12 cellular contexts compared by ENCODE assay signal in the genomic region with DNA sequence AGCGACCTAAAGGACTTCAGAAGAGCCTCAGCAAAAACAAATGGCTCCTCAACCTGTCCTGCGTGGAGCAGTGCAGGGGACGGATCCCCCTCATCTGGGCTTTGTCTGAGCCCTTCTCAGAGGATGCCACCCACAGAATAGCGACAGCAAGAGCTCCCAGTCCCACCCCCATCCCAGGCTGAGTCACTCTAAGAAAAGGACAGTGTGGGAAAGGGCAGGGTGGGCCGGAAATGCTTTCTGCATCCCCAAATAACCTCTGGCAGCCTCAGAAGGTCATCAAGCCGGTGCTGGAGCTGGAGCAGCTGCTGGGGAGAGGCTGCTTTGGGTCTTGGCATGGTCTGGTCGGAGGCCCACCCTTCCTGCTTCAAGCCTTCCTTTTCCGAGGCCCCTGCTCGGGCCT. TPM values are rescaled to one million over a fixed set of nuclear protein-coding genes. Genes with fewer than 3 reads are reported as not detected.
A peak's percentile ranks its signal among the peaks of the same experiment; 100 is the strongest.
DNase-seq lines count a peak whose midpoint lies in the region; ATAC-seq and TF ChIP-seq lines count a peak whose summit lies in the region.
"Had no signal": no experiment of that assay in that cellular context is flagged by ENCODE, and none has a peak within 500 bp of the region (broad histone marks: within the 10 kb centered on the region; RNA-seq: fewer than 3 reads in every experiment).

No MANE protein-coding gene starts in this region.

- peak overlapping the region; percentile 31 to 42 for H3K27ac ChIP-seq in liver (ENCODE audit: low read depth in 1 of 2, low read length in 2 of 2)

- DNase-seq in HT1080 (ENCODE audit: low read depth) (peak; percentile 75), dedifferentiated amniotic fluid mesenchymal stem cell (ENCODE audit: extremely low spot score) (peak; percentile 31), stromal cell of bone marrow (ENCODE audit: low read depth) (peak; percentile 49), COLO668 (lab: John Stamatoyannopoulos, UW; ENCODE audit: unreplicated experiment) (no peak)
- no peak for DNase-seq in activated effector memory CD4-positive, alpha-beta T cell treated with anti-CD3 and anti-CD28 coated beads, Interleukin-2, amount 50 U/mL, for 16 hours
- no peak for DNase-seq in stimulated activated naive CD4-positive, alpha-beta T cell (lab: John Stamatoyannopoulos, UW)
- DNase-seq: Calu3, endodermal cell, NCI-H1417 treated with DMSO at 0.1 percent for 48 hours had no signal

- H3K36me3 ChIP-seq in liver (ENCODE audit: control insufficient read depth in 4 of 4, insufficient read depth in 3 of 4, low read depth in 1 of 4, low read length in 3 of 4) = peaks cover 0 to 16% (median 5%) of the 10 kb centered on the region in 4 donors

- H3K9ac ChIP-seq in liver (ENCODE audit: low read depth in 1 of 2, low read length in 2 of 2) = no peak overlapping the region

- no peak for TF ChIP-seq CTCF in liver (IDR thresholded peaks at IDR 0.05; ENCODE audit: low read depth, low read length, missing input control)

- ATAC-seq in HG03135 (IDR thresholded peaks at IDR 0.05; ENCODE audit: unreplicated experiment) = no peak

- 80% methylated on average over 9 of the region's 9 CpGs for WGBS in liver

- TF ChIP-seq RAD21 in liver (IDR thresholded peaks at IDR 0.05) = peak in 1 of 2 donors; percentile 10

- no peak overlapping the region for H3K4me3 ChIP-seq in liver (ENCODE audit: low read depth in 1 of 3, low read length in 3 of 3)

- no peaks in the 10 kb centered on the region for H3K27me3 ChIP-seq in liver (ENCODE audit: control insufficient read depth in 4 of 4, insufficient read depth in 4 of 4, low read length in 3 of 4)

- peaks cover 13 to 28% (median 19%) of the 10 kb centered on the region in 4 donors for H3K4me1 ChIP-seq in liver (ENCODE audit: control insufficient read depth in 4 of 4, insufficient read depth in 4 of 4, low read length in 3 of 4)

- no peaks in the 10 kb centered on the region for H3K9me3 ChIP-seq in liver (ENCODE audit: control insufficient read depth in 4 of 4, low read length in 3 of 4)

TF ChIP-seq in liver, 16 proteins besides CTCF, POLR2A, EP300 and RAD21:
- TF ChIP-seq SP1 (IDR thresholded peaks at IDR 0.05) (peak; percentile 36), FOXA2 (IDR thresholded peaks at IDR 0.05) (no peak), RXRA (IDR thresholded peaks at IDR 0.05) (peak; percentile 70 to 73), NR2F2 (IDR thresholded peaks at IDR 0.05) (peak; percentile 83), JUND (IDR thresholded peaks at IDR 0.05) (peak; percentile 53 to 54)
- TF ChIP-seq, protein P1, sequence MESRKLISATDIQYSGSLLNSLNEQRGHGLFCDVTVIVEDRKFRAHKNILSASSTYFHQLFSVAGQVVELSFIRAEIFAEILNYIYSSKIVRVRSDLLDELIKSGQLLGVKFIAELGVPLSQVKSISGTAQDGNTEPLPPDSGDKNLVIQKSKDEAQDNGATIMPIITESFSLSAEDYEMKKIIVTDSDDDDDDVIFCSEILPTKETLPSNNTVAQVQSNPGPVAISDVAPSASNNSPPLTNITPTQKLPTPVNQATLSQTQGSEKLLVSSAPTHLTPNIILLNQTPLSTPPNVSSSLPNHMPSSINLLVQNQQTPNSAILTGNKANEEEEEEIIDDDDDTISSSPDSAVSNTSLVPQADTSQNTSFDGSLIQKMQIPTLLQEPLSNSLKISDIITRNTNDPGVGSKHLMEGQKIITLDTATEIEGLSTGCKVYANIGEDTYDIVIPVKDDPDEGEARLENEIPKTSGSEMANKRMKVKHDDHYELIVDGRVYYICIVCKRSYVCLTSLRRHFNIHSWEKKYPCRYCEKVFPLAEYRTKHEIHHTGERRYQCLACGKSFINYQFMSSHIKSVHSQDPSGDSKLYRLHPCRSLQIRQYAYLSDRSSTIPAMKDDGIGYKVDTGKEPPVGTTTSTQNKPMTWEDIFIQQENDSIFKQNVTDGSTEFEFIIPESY (IDR thresholded peaks at IDR 0.05) = no peak

RNA-seq across cellular contexts. Expression of a gene that starts 8.9 kb away (rescaled TPM):
- total RNA-seq in HT1080 (2014; rRNA removed; shearing (Covaris generic)) = 17.3 and 21.5 TPM in 2 replicates
- 12.8 and 15.6 TPM in 2 replicates for polyA plus RNA-seq in HT1080 (2015; cell fraction: cytosol; rRNA removed)
- 77.7 and 93.2 TPM in 2 replicates for polyA plus RNA-seq in HT1080 (2015; cell fraction: nucleus; rRNA removed)
- total RNA-seq in liver = 10 to 100 TPM; 20.0 to 37.3 TPM
- 10 to 100 TPM in 1 of 2 donors, 1 to 10 TPM in 1; 8.0 to 14.1 TPM for polyA plus RNA-seq in liver

RNA-seq across cellular contexts. Expression of a gene that starts 15.6 kb away (rescaled TPM):
- total RNA-seq in HT1080 (2014; rRNA removed; shearing (Covaris generic)) = 3.3 and 3.5 TPM in 2 replicates
- polyA plus RNA-seq in HT1080 (2015; cell fraction: cytosol; rRNA removed) = 2.7 and 3.6 TPM in 2 replicates
- polyA plus RNA-seq in HT1080 (2015; cell fraction: nucleus; rRNA removed) = 44.3 and 44.6 TPM in 2 replicates
- 10 to 100 TPM; 45.7 to 87.3 TPM for total RNA-seq in liver
- polyA plus RNA-seq in liver = 100 to 1,000 TPM; 140 to 201 TPM

RNA-seq across cellular contexts. Expression of a gene that starts 20.8 kb away (rescaled TPM):
- total RNA-seq in HT1080 (2014; rRNA removed; shearing (Covaris generic)) = not detected in 2 replicates
- 0.06 TPM in 1 of 2 replicates, not detected in the other for polyA plus RNA-seq in HT1080 (2015; cell fraction: cytosol; rRNA removed)
- not detected in 2 replicates for polyA plus RNA-seq in HT1080 (2015; cell fraction: nucleus; rRNA removed)
- under 1 TPM; 0.08 to 0.37 TPM for total RNA-seq in liver
- polyA plus RNA-seq in liver = under 1 TPM in 1 of 2 donors, not detected in 1; 0.22 TPM
- total RNA-seq: Calu3, progenitor cell of endocrine pancreas had no signal

RNA-seq across cellular contexts. Expression of a gene that starts 22.9 kb away (rescaled TPM):
- total RNA-seq in HT1080 (2014; rRNA removed; shearing (Covaris generic)) = 62.2 and 72.3 TPM in 2 replicates
- polyA plus RNA-seq in HT1080 (2015; cell fraction: cytosol; rRNA removed) = 25.5 and 35.6 TPM in 2 replicates
- polyA plus RNA-seq in HT1080 (2015; cell fraction: nucleus; rRNA removed) = 12.7 and 14.1 TPM in 2 replicates
- total RNA-seq in liver = 10 to 100 TPM; 24.8 to 36.3 TPM
- polyA plus RNA-seq in liver = 10 to 100 TPM; 28.4 to 48.2 TPM

RNA-seq across cellular contexts. Expression of a gene that starts 27.9 kb away (rescaled TPM):
- 2.5 and 2.9 TPM in 2 replicates for total RNA-seq in HT1080 (2014; rRNA removed; shearing (Covaris generic))
- polyA plus RNA-seq in HT1080 (2015; cell fraction: cytosol; rRNA removed) = 0.72 and 0.78 TPM in 2 replicates
- 1.6 and 1.8 TPM in 2 replicates for polyA plus RNA-seq in HT1080 (2015; cell fraction: nucleus; rRNA removed)
- total RNA-seq in liver = under 1 TPM; 0.09 to 0.50 TPM
- polyA plus RNA-seq in liver = 1 to 10 TPM in 1 of 2 donors, under 1 TPM in 1; 0.09 to 5.0 TPM

Comparison
In these comparisons a context has a peak if more than half of its experiments do, and no peak if none do; other contexts are left out.
1. DNase-seq: peak in HT1080 (single experiment), dedifferentiated amniotic fluid mesenchymal stem cell (single experiment) and stromal cell of bone marrow (single experiment); none in COLO668 (single experiment), activated effector memory CD4-positive, alpha-beta T cell treated with anti-CD3 and anti-CD28 coated beads, Interleukin-2, amount 50 U/mL, for 16 hours (single experiment) and stimulated activated naive CD4-positive, alpha-beta T cell (0 of 6).
2. RNA of a gene that starts 15.6 kb away (total RNA-seq): 45.7 to 87.3 TPM in liver; 3.3 to 3.5 TPM in HT1080; every median in the first group is over 10 times any median in the second.